34 cellular contexts compared by ENCODE assay signal in the genomic region with DNA sequence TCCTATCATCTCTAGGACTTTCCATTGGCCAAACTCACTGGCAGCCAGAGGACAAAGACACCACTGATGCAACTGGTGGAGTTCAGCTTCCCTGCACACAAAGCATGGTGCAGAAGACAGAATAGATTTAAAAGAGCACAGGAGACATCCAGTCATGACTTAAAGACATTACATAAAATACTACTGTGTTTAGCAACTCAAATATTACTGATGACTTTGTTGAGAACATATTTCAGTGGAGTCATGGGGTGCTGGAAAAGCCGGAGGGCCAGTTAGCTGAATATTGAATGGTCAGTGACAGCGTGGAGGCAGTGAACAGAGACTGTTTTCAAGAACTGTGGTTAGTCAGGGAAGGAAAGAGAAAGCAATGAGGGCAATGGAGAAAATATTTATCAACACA.
"Had no signal": no experiment of that assay in that cellular context is flagged by ENCODE, and none has a peak within 500 bp of the region (broad histone marks: within the 10 kb centered on the region; RNA-seq: fewer than 3 reads in every experiment).

No MANE protein-coding gene starts in this region.

- H3K4me3 ChIP-seq: MG63 had no signal

- H3K36me3 ChIP-seq: MG63 had no signal

- DNase-seq: Karpas-422, Kasumi-1, MG63, MM.1S, MV-4-11, NCI-H1048, NCI-H1092, NCI-H1092 treated with DMSO at 0.1 percent for 48 hours, NCI-H1105, NCI-H1105 treated with DMSO at 0.1 percent for 48 hours, NCI-H1417, NCI-H1417 treated with DMSO at 0.1 percent for 48 hours, NCI-H1436, NCI-H1436 treated with DMSO at 0.1 percent for 48 hours, NCI-H146, NCI-H1694, NCI-H1694 treated with DMSO at 0.1 percent for 48 hours, NCI-H187, NCI-H187 treated with DMSO at 0.1 percent for 48 hours, NCI-H1930, NCI-H2029, NCI-H2029 treated with DMSO at 0.1 percent for 48 hours, NCI-H2081, NCI-H2081 treated with DMSO at 0.1 percent for 48 hours, NCI-H2107, NCI-H2171, NCI-H2171 treated with DMSO at 0.1 percent for 48 hours, NCI-H2227 treated with DMSO at 0.1 percent for 48 hours, NCI-H226, NCI-H345, NCI-H446, NCI-H446 treated with DMSO at 0.1 percent for 48 hours, NCI-H510A had no signal

- H3K27me3 ChIP-seq: MG63 had no signal

- H3K27ac ChIP-seq: KMS-11 had no signal

- H3K9me3 ChIP-seq: MG63 had no signal
